Comparison of ENCODE assay signal across 15 cellular contexts in genomic region chr1:40789675-40790430, GRCh38. TPM values are rescaled to one million over a fixed set of nuclear protein-coding genes. Genes with fewer than 3 reads are reported as not detected.
DNase-seq lines count a peak whose midpoint lies in the region; FAIRE-seq and TF ChIP-seq lines count a peak whose summit lies in the region.
"Had no signal": no experiment of that assay in that cellular context is flagged by ENCODE, and none has a peak within 500 bp of the region (broad histone marks: within the 10 kb centered on the region; RNA-seq: fewer than 3 reads in every experiment).

No MANE protein-coding gene starts in this region.

- no peaks in the 10 kb centered on the region for H3K9me3 Mint-ChIP-seq in chondrocyte (ENCODE audit: low read depth)
- H3K9me3 Mint-ChIP-seq in nephron progenitor cell, result no peaks in the 10 kb centered on the region
- H3K9me3 Mint-ChIP-seq: H9 had no signal

- H3K36me3 Mint-ChIP-seq in chondrocyte (ENCODE audit: low read depth), result peaks cover 2% of the 10 kb centered on the region
- H3K36me3 Mint-ChIP-seq in nephron progenitor cell (ENCODE audit: low read depth), result no peaks in the 10 kb centered on the region

- H3K27ac Mint-ChIP-seq in chondrocyte (ENCODE audit: unreplicated experiment) (peak overlapping the region; percentile 18), nephron progenitor cell (peak overlapping the region; percentile 81)

- H3K4me1 Mint-ChIP-seq in chondrocyte (ENCODE audit: low read depth) (peaks cover 18% of the 10 kb centered on the region), nephron progenitor cell (peaks cover 94% of the 10 kb centered on the region)

- DNase-seq in DMS79 treated with DMSO at 0.1 percent for 48 hours (lab: John Stamatoyannopoulos, UW), result peak; percentile 24
- DNase-seq in DMS79 (lab: John Stamatoyannopoulos, UW), result no peak
- DNase-seq in chondrocyte (ENCODE audit: low spot score), result no peak
- DNase-seq in nephron progenitor cell, result no peak
- DNase-seq in urothelium cell line (ENCODE audit: low spot score), result no peak
- no peak for DNase-seq in SK-N-DZ (ENCODE audit: low spot score)
- no peak for DNase-seq in COLO668 (lab: John Stamatoyannopoulos, UW; ENCODE audit: unreplicated experiment)
- DNase-seq in NCI-H146 (lab: John Stamatoyannopoulos, UW), result no peak
- DNase-seq: DMS 273 treated with DMSO at 0.1 percent for 48 hours, H9, NCI-H1436 treated with DMSO at 0.1 percent for 48 hours, NCI-H2081 treated with DMSO at 0.1 percent for 48 hours, NCI-H69, SK-N-SH had no signal

- H3K27me3 Mint-ChIP-seq in chondrocyte (ENCODE audit: low read depth) (peaks cover 7% of the 10 kb centered on the region), nephron progenitor cell (ENCODE audit: low read depth, poor library complexity) (peaks cover 19% of the 10 kb centered on the region)

- H3K4me3 Mint-ChIP-seq in chondrocyte (ENCODE audit: unreplicated experiment), result no peak overlapping the region
- H3K4me3 Mint-ChIP-seq in nephron progenitor cell, result peak overlapping the region; percentile 4
- H3K4me3 Mint-ChIP-seq: H9 had no signal

- FAIRE-seq in urothelium cell line (lab: Jason Lieb, UNC), result peak; percentile 32
- FAIRE-seq: HTR-8/SVneo had no signal

- TF ChIP-seq CTCF in chondrocyte (IDR thresholded peaks at IDR 0.05) (no peak), nephron progenitor cell (IDR thresholded peaks at IDR 0.05) (no peak)

RNA-seq across cellular contexts. Expression of gene KCNQ4, which starts 6.3 kb away (rescaled TPM):
- total RNA-seq in chondrocyte, result 0.60 to 3.4 TPM (median 3.0 TPM) in 3 replicates
- 2.5 and 2.6 TPM in 2 replicates for polyA plus RNA-seq in SK-N-DZ (2014; cell fraction: cytosol; rRNA removed)
- polyA plus RNA-seq in SK-N-DZ (2014; cell fraction: nucleus; rRNA removed), result 4.0 and 4.4 TPM in 2 replicates
